ENCODE assay signal across 7 cellular contexts in the genomic region with DNA sequence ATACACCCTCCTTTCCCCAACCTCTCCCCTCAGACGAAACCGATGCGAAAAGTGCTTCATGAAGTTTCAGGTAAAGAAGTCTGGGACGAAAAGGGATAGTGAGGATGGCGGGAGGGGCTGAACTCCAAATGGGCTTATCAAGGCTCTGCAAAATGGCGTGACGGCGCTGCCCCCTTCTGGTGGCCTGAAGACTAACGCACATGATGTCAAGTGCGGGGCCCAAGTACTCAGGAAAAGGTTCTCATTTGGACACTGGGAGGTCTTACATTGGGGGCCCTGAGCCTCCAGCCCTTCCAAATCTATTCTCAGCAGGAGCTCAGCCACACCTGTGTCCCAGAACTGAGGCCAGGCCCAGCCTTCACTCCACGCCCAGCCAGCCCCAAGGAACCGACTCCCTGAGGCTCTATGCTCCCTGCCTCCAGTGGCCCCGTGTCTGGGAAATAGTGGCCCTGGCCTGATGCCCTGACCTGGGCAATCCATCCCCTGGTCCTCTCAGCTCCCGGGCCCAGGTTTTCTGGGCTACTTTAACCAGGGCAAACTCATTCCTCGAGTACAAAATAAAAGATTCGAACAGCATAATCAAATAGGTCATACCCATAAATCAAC.
DNase-seq lines count a peak whose midpoint lies in the region; ATAC-seq and TF ChIP-seq lines count a peak whose summit lies in the region.

No MANE protein-coding gene starts in this region.

- no peaks in the 10 kb centered on the region for H3K36me3 Mint-ChIP-seq in T-helper 2 cell treated with Interferon-gamma antibody and Interleukin-4, amounts not matched to agents 5 μg/mL and 100 μg/mL, for 36 hours (ENCODE audit: low read depth)

- H3K4me3 ChIP-seq in smooth muscle cell: no peak overlapping the region
- no peak overlapping the region for H3K4me3 ChIP-seq in effector memory CD4-positive, alpha-beta T cell (ENCODE audit: insufficient read depth, low read depth, low read length, poor library complexity, severe bottlenecking)

- no peak overlapping the region for H2AFZ ChIP-seq in smooth muscle cell (ENCODE audit: low read depth)

- no peak overlapping the region for H3K27ac ChIP-seq in smooth muscle cell (ENCODE audit: low read depth)
- H3K27ac ChIP-seq in effector memory CD4-positive, alpha-beta T cell (ENCODE audit: insufficient read depth, low read length, poor library complexity, severe bottlenecking): no peak overlapping the region

- no peaks in the 10 kb centered on the region for H3K9me3 ChIP-seq in smooth muscle cell (replicated peaks; ENCODE audit: low read depth)
- no peaks in the 10 kb centered on the region for H3K9me3 ChIP-seq in effector memory CD4-positive, alpha-beta T cell (ENCODE audit: control insufficient read depth, low read length)

- peaks cover 3% of the 10 kb centered on the region for H3K27me3 Mint-ChIP-seq in T-helper 2 cell treated with Interferon-gamma antibody and Interleukin-4, amounts not matched to agents 5 μg/mL and 100 μg/mL, for 36 hours (ENCODE audit: low read depth)

- H3F3A ChIP-seq in smooth muscle cell (ENCODE audit: low read depth): no peaks in the 10 kb centered on the region

- no peaks in the 10 kb centered on the region for H3K9me3 Mint-ChIP-seq in T-helper 2 cell treated with Interferon-gamma antibody and Interleukin-4, amounts not matched to agents 5 μg/mL and 100 μg/mL, for 36 hours

- no peaks in the 10 kb centered on the region for H3K4me1 ChIP-seq in smooth muscle cell (ENCODE audit: low read depth)
- no peaks in the 10 kb centered on the region for H3K4me1 ChIP-seq in effector memory CD4-positive, alpha-beta T cell (ENCODE audit: control insufficient read depth, insufficient read depth, low read length, poor library complexity, severe bottlenecking)

- H3K4me3 Mint-ChIP-seq in T-helper 2 cell treated with Interferon-gamma antibody and Interleukin-4, amounts not matched to agents 5 μg/mL and 100 μg/mL, for 36 hours: no peak overlapping the region

- DNase-seq in EL: peak; percentile 61
- peak in 41 of 76 experiments; percentile 0 to 50 (median 20) for DNase-seq in HUDEP-2 (lab: John Stamatoyannopoulos, UW; ENCODE audit: unreplicated experiment in 76 of 76)
- peak; percentile 8 for DNase-seq in T-helper 2 cell treated with Interferon-gamma antibody and Interleukin-4, amounts not matched to agents 5 μg/mL and 100 μg/mL, for 36 hours (ENCODE audit: low spot score)
- DNase-seq in glomerular visceral epithelial cell (ENCODE audit: extremely low spot score): peak; percentile 55
- DNase-seq in smooth muscle cell (lab: John Stamatoyannopoulos, UW; ENCODE audit: unreplicated experiment): peak; percentile 5
- no peak for DNase-seq in effector memory CD4-positive, alpha-beta T cell

- ATAC-seq in HG02973 (IDR thresholded peaks at IDR 0.05; ENCODE audit: unreplicated experiment): no peak

- no peak overlapping the region for H3K27ac Mint-ChIP-seq in T-helper 2 cell treated with Interferon-gamma antibody and Interleukin-4, amounts not matched to agents 5 μg/mL and 100 μg/mL, for 36 hours

- H3K9ac ChIP-seq in smooth muscle cell (ENCODE audit: low read depth): no peak overlapping the region

- H3K36me3 ChIP-seq in smooth muscle cell (ENCODE audit: low read depth): no peaks in the 10 kb centered on the region
- no peaks in the 10 kb centered on the region for H3K36me3 ChIP-seq in effector memory CD4-positive, alpha-beta T cell (ENCODE audit: control insufficient read depth, insufficient read depth, low read length)

- no peaks in the 10 kb centered on the region for H3K79me2 ChIP-seq in smooth muscle cell (ENCODE audit: low read depth)

- WGBS in smooth muscle cell (ENCODE audit: low lambda C conversion rate): 42% methylated on average over 16 of the region's 16 CpGs

- peak; percentile 79 for TF ChIP-seq CTCF in smooth muscle cell (IDR thresholded peaks at IDR 0.05; ENCODE audit: borderline replicate concordance, insufficient read depth, poor library complexity, severe bottlenecking)

- H4K20me1 ChIP-seq in smooth muscle cell (ENCODE audit: low read depth): no peaks in the 10 kb centered on the region

- H3K4me2 ChIP-seq in smooth muscle cell: no peak overlapping the region

- peaks cover 46% of the 10 kb centered on the region for H3K27me3 ChIP-seq in smooth muscle cell (ENCODE audit: low read depth)
- no peaks in the 10 kb centered on the region for H3K27me3 ChIP-seq in effector memory CD4-positive, alpha-beta T cell (replicated peaks; ENCODE audit: control insufficient read depth, insufficient read depth, low read length, poor library complexity, severe bottlenecking)

- H3K4me1 Mint-ChIP-seq in T-helper 2 cell treated with Interferon-gamma antibody and Interleukin-4, amounts not matched to agents 5 μg/mL and 100 μg/mL, for 36 hours (ENCODE audit: low read depth): no peaks in the 10 kb centered on the region

Comparison
In these comparisons a context has a peak if more than half of its experiments do, and no peak if none do; other contexts are left out.
1. DNase-seq: peak in EL (single experiment), HUDEP-2 (41 of 76), T-helper 2 cell treated with Interferon-gamma antibody and Interleukin-4, amounts not matched to agents 5 μg/mL and 100 μg/mL, for 36 hours (single experiment), glomerular visceral epithelial cell (single experiment) and smooth muscle cell (single experiment); none in effector memory CD4-positive, alpha-beta T cell (0 of 3).